Comparison of ENCODE assay signal across 41 cellular contexts in the genomic region with DNA sequence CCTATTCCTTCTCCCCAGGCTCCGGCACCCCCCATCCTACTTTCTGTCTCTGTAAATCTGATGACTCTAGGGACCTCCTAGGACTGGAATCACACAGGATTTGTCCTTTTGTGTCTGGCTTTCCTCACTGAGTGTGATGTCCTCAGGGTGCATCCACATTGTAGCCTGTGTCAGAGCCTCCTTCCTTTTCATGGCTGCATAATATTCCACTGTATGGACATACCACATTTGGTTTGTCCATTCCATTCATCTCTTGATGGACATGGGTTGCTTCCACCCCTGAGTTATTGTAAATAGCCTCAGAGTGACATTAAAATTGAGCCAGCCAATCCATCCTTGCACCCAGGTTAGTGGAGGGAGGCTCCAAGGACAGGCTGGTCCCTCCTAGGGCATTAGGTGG. TPM values are rescaled to one million over a fixed set of nuclear protein-coding genes. Genes with fewer than 3 reads are reported as not detected.
"Had no signal": no experiment of that assay in that cellular context is flagged by ENCODE, and none has a peak within 500 bp of the region (broad histone marks: within the 10 kb centered on the region; RNA-seq: fewer than 3 reads in every experiment).

No MANE protein-coding gene starts in this region.

- H3K9me3 Mint-ChIP-seq: activated CD4-positive, alpha-beta T cell treated with anti-CD3 and anti-CD28 coated beads, Interleukin-2, amount 10 ng/mL, durations not matched to agents 24 days and 14 days; activated naive CD4-positive, alpha-beta T cell treated with anti-CD3 and anti-CD28 coated beads, Interleukin-2, amount 50 U/mL, for 24 hours; activated naive CD8-positive, alpha-beta T cell treated with anti-CD3 and anti-CD28 coated beads for 36 hours had no signal

- H3K36me3 ChIP-seq: ascending aorta, breast epithelium, cardiac muscle cell, colonic mucosa, esophagus squamous epithelium, gastroesophageal sphincter, heart right ventricle had no signal

- DNase-seq: activated CD4-positive, alpha-beta memory T cell treated with anti-CD3 and anti-CD28 coated beads for 36 hours; activated CD4-positive, alpha-beta T cell treated with anti-CD3 and anti-CD28 coated beads for 36 hours; activated CD4-positive, alpha-beta T cell treated with anti-CD3 and anti-CD28 coated beads, Interleukin-2, amount 10 ng/mL, durations not matched to agents 24 days and 14 days; activated CD4-positive, CD25-positive, alpha-beta regulatory T cell; activated CD4-positive, CD25-positive, alpha-beta regulatory T cell treated with anti-CD3 and anti-CD28 coated beads, Interleukin-2, amount 50 U/mL, for 72 hours; activated CD8-positive, alpha-beta memory T cell treated with anti-CD3 and anti-CD28 coated beads, Interleukin-2, amount 10 ng/mL, durations not matched to agents 7 days and 5 days; activated CD8-positive, alpha-beta memory T cell treated with anti-CD3 and anti-CD28 coated beads, Interleukin-2, amount 50 U/mL, for 4 hours; activated CD8-positive, alpha-beta T cell treated with anti-CD3 and anti-CD28 coated beads, Interleukin-2, amount 10 ng/mL, durations not matched to agents 7 days and 5 days; activated effector memory CD4-positive, alpha-beta T cell treated with anti-CD3 and anti-CD28 coated beads, Interleukin-2, amount 50 U/mL, for 16 hours; activated naive CD4-positive, alpha-beta T cell treated with anti-CD3 and anti-CD28 coated beads for 36 hours; activated naive CD8-positive, alpha-beta T cell treated with anti-CD3 and anti-CD28 coated beads for 36 hours; activated T-cell treated with anti-CD3 and anti-CD28 coated beads, Interleukin-2, amount 50 U/mL, for 1 hour; activated T-cell treated with anti-CD3 and anti-CD28 coated beads, Interleukin-2, amount 50 U/mL, for 48 hours; central memory CD4-positive, alpha-beta T cell; cerebellar nuclear complex; colonic mucosa; effector CD8-positive, alpha-beta T cell; esophagus squamous epithelium; foreskin melanocyte; heart right ventricle; T-helper 17 cell; T1000; WERI-Rb-1 had no signal

- H3K27me3 ChIP-seq: ascending aorta, cardiac muscle cell, colonic mucosa, esophagus squamous epithelium, heart right ventricle had no signal

- H3K27ac Mint-ChIP-seq: activated CD4-positive, alpha-beta memory T cell treated with anti-CD3 and anti-CD28 coated beads for 36 hours; activated CD4-positive, alpha-beta T cell treated with anti-CD3 and anti-CD28 coated beads for 36 hours; activated CD4-positive, alpha-beta T cell treated with anti-CD3 and anti-CD28 coated beads, Interleukin-2, amount 10 ng/mL, durations not matched to agents 24 days and 14 days; activated CD8-positive, alpha-beta memory T cell treated with anti-CD3 and anti-CD28 coated beads, Interleukin-2, amount 10 ng/mL, durations not matched to agents 7 days and 5 days; activated CD8-positive, alpha-beta T cell treated with anti-CD3 and anti-CD28 coated beads, Interleukin-2, amount 10 ng/mL, durations not matched to agents 7 days and 5 days; activated naive CD4-positive, alpha-beta T cell treated with anti-CD3 and anti-CD28 coated beads for 36 hours; activated naive CD4-positive, alpha-beta T cell treated with anti-CD3 and anti-CD28 coated beads, Interleukin-2, amount 50 U/mL, for 24 hours; activated naive CD8-positive, alpha-beta T cell treated with anti-CD3 and anti-CD28 coated beads for 36 hours; activated T-helper 1 cell treated with anti-CD3 and anti-CD28 coated beads, Interleukin-12 subunit alpha, Interleukin-12 subunit beta, Interleukin-2, Interleukin-4 antibody, amounts not matched to agents 30 ng/mL and 10 ng/mL and 1 ng/mL, durations not matched to agents 14 hours and 24 hours and 36 hours; activated T-helper 2 cell treated with anti-CD3 and anti-CD28 coated beads, Interferon-gamma antibody, Interleukin-2, Interleukin-4, amounts not matched to agents 10 μg/mL and 5 μg/mL and 100 μg/mL, durations not matched to agents 14 hours and 24 hours and 36 hours; brain; T-helper 17 cell; T-helper 2 cell treated with Interferon-gamma antibody and Interleukin-4, amounts not matched to agents 5 μg/mL and 100 μg/mL, for 36 hours had no signal

- ATAC-seq: activated CD4-positive, alpha-beta T cell treated with anti-CD3 and anti-CD28 coated beads for 36 hours; activated CD8-positive, alpha-beta memory T cell treated with anti-CD3 and anti-CD28 coated beads, Interleukin-2, amount 10 ng/mL, durations not matched to agents 7 days and 5 days; activated CD8-positive, alpha-beta T cell treated with anti-CD3 and anti-CD28 coated beads, Interleukin-2, amount 10 ng/mL, durations not matched to agents 7 days and 5 days; gastroesophageal sphincter; heart right ventricle; T-helper 17 cell had no signal

- H3K4me3 Mint-ChIP-seq: activated CD4-positive, alpha-beta memory T cell treated with anti-CD3 and anti-CD28 coated beads for 36 hours; activated CD4-positive, alpha-beta T cell treated with anti-CD3 and anti-CD28 coated beads for 36 hours; activated CD4-positive, alpha-beta T cell treated with anti-CD3 and anti-CD28 coated beads, Interleukin-2, amount 10 ng/mL, durations not matched to agents 24 days and 14 days; activated CD8-positive, alpha-beta memory T cell treated with anti-CD3 and anti-CD28 coated beads, Interleukin-2, amount 10 ng/mL, durations not matched to agents 7 days and 5 days; activated CD8-positive, alpha-beta T cell treated with anti-CD3 and anti-CD28 coated beads, Interleukin-2, amount 10 ng/mL, durations not matched to agents 7 days and 5 days; activated naive CD4-positive, alpha-beta T cell treated with anti-CD3 and anti-CD28 coated beads for 36 hours; activated naive CD4-positive, alpha-beta T cell treated with anti-CD3 and anti-CD28 coated beads, Interleukin-2, amount 50 U/mL, for 24 hours; activated naive CD8-positive, alpha-beta T cell treated with anti-CD3 and anti-CD28 coated beads for 36 hours; activated T-helper 1 cell treated with anti-CD3 and anti-CD28 coated beads, Interleukin-12 subunit alpha, Interleukin-12 subunit beta, Interleukin-2, Interleukin-4 antibody, amounts not matched to agents 30 ng/mL and 10 ng/mL and 1 ng/mL, durations not matched to agents 14 hours and 24 hours and 36 hours; brain; T-helper 17 cell; T-helper 2 cell treated with Interferon-gamma antibody and Interleukin-4, amounts not matched to agents 5 μg/mL and 100 μg/mL, for 36 hours had no signal

- H3K36me3 Mint-ChIP-seq: activated CD4-positive, alpha-beta memory T cell treated with anti-CD3 and anti-CD28 coated beads for 36 hours; activated CD8-positive, alpha-beta memory T cell treated with anti-CD3 and anti-CD28 coated beads, Interleukin-2, amount 10 ng/mL, durations not matched to agents 7 days and 5 days; activated naive CD4-positive, alpha-beta T cell treated with anti-CD3 and anti-CD28 coated beads, Interleukin-2, amount 50 U/mL, for 24 hours; activated naive CD8-positive, alpha-beta T cell treated with anti-CD3 and anti-CD28 coated beads for 36 hours had no signal

- H3K4me3 ChIP-seq: ascending aorta, breast epithelium, cardiac muscle cell, colonic mucosa, esophagus squamous epithelium, gastroesophageal sphincter, heart right ventricle had no signal

- H3K27me3 Mint-ChIP-seq: activated CD4-positive, alpha-beta memory T cell treated with anti-CD3 and anti-CD28 coated beads for 36 hours; activated CD4-positive, alpha-beta T cell treated with anti-CD3 and anti-CD28 coated beads, Interleukin-2, amount 10 ng/mL, durations not matched to agents 24 days and 14 days; activated CD8-positive, alpha-beta memory T cell treated with anti-CD3 and anti-CD28 coated beads, Interleukin-2, amount 10 ng/mL, durations not matched to agents 7 days and 5 days; activated naive CD4-positive, alpha-beta T cell treated with anti-CD3 and anti-CD28 coated beads, Interleukin-2, amount 50 U/mL, for 24 hours had no signal

- H3K9me3 ChIP-seq: colonic mucosa had no signal

- H3K4me1 ChIP-seq: ascending aorta, breast epithelium, colonic mucosa, esophagus squamous epithelium, gastroesophageal sphincter, heart right ventricle had no signal

- FAIRE-seq: endometrium, endothelial cell of umbilical vein had no signal

- H3K27ac ChIP-seq: ascending aorta, breast epithelium, cardiac muscle cell, colonic mucosa, epithelial cell of prostate, esophagus squamous epithelium, gastroesophageal sphincter, heart right ventricle, WERI-Rb-1 had no signal

- H3K4me1 Mint-ChIP-seq: activated CD4-positive, alpha-beta T cell treated with anti-CD3 and anti-CD28 coated beads for 36 hours; activated CD4-positive, alpha-beta T cell treated with anti-CD3 and anti-CD28 coated beads, Interleukin-2, amount 10 ng/mL, durations not matched to agents 24 days and 14 days; activated CD8-positive, alpha-beta memory T cell treated with anti-CD3 and anti-CD28 coated beads, Interleukin-2, amount 10 ng/mL, durations not matched to agents 7 days and 5 days; activated naive CD4-positive, alpha-beta T cell treated with anti-CD3 and anti-CD28 coated beads, Interleukin-2, amount 50 U/mL, for 24 hours; activated naive CD8-positive, alpha-beta T cell treated with anti-CD3 and anti-CD28 coated beads for 36 hours; brain; T-helper 17 cell had no signal

RNA-seq across cellular contexts. Expression of a gene that starts 22.8 kb away (rescaled TPM):
- total RNA-seq: activated CD4-positive, alpha-beta memory T cell treated with anti-CD3 and anti-CD28 coated beads for 36 hours; activated CD4-positive, alpha-beta T cell treated with anti-CD3 and anti-CD28 coated beads for 36 hours; activated CD4-positive, alpha-beta T cell treated with anti-CD3 and anti-CD28 coated beads, Interleukin-2, amount 10 ng/mL, durations not matched to agents 24 days and 14 days; activated CD8-positive, alpha-beta memory T cell treated with anti-CD3 and anti-CD28 coated beads for 36 hours; activated CD8-positive, alpha-beta memory T cell treated with anti-CD3 and anti-CD28 coated beads, Interleukin-2, amount 10 ng/mL, durations not matched to agents 7 days and 5 days; activated CD8-positive, alpha-beta T cell treated with anti-CD3 and anti-CD28 coated beads, Interleukin-2, amount 10 ng/mL, durations not matched to agents 7 days and 5 days; activated naive CD4-positive, alpha-beta T cell treated with anti-CD3 and anti-CD28 coated beads for 36 hours; activated naive CD8-positive, alpha-beta T cell treated with anti-CD3 and anti-CD28 coated beads for 36 hours; activated T-helper 1 cell treated with anti-CD3 and anti-CD28 coated beads, Interleukin-12 subunit alpha, Interleukin-12 subunit beta, Interleukin-2, Interleukin-4 antibody, amounts not matched to agents 30 ng/mL and 10 ng/mL and 1 ng/mL, durations not matched to agents 14 hours and 24 hours and 36 hours; activated T-helper 2 cell treated with anti-CD3 and anti-CD28 coated beads, Interferon-gamma antibody, Interleukin-2, Interleukin-4, amounts not matched to agents 10 μg/mL and 5 μg/mL and 100 μg/mL, durations not matched to agents 14 hours and 24 hours and 36 hours; ascending aorta; dermis microvascular lymphatic vessel endothelial cell; endothelial cell of umbilical vein; esophagus squamous epithelium; fibroblast of lung; fibroblast of villous mesenchyme; glomerular endothelial cell; T-helper 17 cell had no signal
- polyA plus RNA-seq: endothelial cell of umbilical vein, fibroblast of lung had no signal

RNA-seq across cellular contexts. Expression of a gene that starts 29.6 kb away (rescaled TPM):
- total RNA-seq: activated CD4-positive, alpha-beta memory T cell treated with anti-CD3 and anti-CD28 coated beads for 36 hours; activated CD4-positive, alpha-beta T cell treated with anti-CD3 and anti-CD28 coated beads, Interleukin-2, amount 10 ng/mL, durations not matched to agents 24 days and 14 days; activated CD8-positive, alpha-beta memory T cell treated with anti-CD3 and anti-CD28 coated beads for 36 hours; activated CD8-positive, alpha-beta memory T cell treated with anti-CD3 and anti-CD28 coated beads, Interleukin-2, amount 10 ng/mL, durations not matched to agents 7 days and 5 days; activated CD8-positive, alpha-beta T cell treated with anti-CD3 and anti-CD28 coated beads, Interleukin-2, amount 10 ng/mL, durations not matched to agents 7 days and 5 days; activated naive CD8-positive, alpha-beta T cell treated with anti-CD3 and anti-CD28 coated beads for 36 hours; activated T-helper 1 cell treated with anti-CD3 and anti-CD28 coated beads, Interleukin-12 subunit alpha, Interleukin-12 subunit beta, Interleukin-2, Interleukin-4 antibody, amounts not matched to agents 30 ng/mL and 10 ng/mL and 1 ng/mL, durations not matched to agents 14 hours and 24 hours and 36 hours; activated T-helper 2 cell treated with anti-CD3 and anti-CD28 coated beads, Interferon-gamma antibody, Interleukin-2, Interleukin-4, amounts not matched to agents 10 μg/mL and 5 μg/mL and 100 μg/mL, durations not matched to agents 14 hours and 24 hours and 36 hours; ascending aorta; dermis microvascular lymphatic vessel endothelial cell; endothelial cell of umbilical vein; esophagus squamous epithelium; fibroblast of lung; glomerular endothelial cell; heart right ventricle had no signal
- polyA plus RNA-seq: esophagus, heart right ventricle had no signal

RNA-seq across cellular contexts. Expression of a gene that starts 41.3 kb away (rescaled TPM):
- total RNA-seq: activated CD4-positive, alpha-beta T cell treated with anti-CD3 and anti-CD28 coated beads, Interleukin-2, amount 10 ng/mL, durations not matched to agents 24 days and 14 days; ascending aorta; colonic mucosa; endothelial cell of umbilical vein; esophagus squamous epithelium; fibroblast of lung; fibroblast of villous mesenchyme had no signal
- polyA plus RNA-seq: endothelial cell of umbilical vein, fibroblast of lung, heart right ventricle had no signal
